1 cellular context compared by ENCODE assay signal in the genomic region with DNA sequence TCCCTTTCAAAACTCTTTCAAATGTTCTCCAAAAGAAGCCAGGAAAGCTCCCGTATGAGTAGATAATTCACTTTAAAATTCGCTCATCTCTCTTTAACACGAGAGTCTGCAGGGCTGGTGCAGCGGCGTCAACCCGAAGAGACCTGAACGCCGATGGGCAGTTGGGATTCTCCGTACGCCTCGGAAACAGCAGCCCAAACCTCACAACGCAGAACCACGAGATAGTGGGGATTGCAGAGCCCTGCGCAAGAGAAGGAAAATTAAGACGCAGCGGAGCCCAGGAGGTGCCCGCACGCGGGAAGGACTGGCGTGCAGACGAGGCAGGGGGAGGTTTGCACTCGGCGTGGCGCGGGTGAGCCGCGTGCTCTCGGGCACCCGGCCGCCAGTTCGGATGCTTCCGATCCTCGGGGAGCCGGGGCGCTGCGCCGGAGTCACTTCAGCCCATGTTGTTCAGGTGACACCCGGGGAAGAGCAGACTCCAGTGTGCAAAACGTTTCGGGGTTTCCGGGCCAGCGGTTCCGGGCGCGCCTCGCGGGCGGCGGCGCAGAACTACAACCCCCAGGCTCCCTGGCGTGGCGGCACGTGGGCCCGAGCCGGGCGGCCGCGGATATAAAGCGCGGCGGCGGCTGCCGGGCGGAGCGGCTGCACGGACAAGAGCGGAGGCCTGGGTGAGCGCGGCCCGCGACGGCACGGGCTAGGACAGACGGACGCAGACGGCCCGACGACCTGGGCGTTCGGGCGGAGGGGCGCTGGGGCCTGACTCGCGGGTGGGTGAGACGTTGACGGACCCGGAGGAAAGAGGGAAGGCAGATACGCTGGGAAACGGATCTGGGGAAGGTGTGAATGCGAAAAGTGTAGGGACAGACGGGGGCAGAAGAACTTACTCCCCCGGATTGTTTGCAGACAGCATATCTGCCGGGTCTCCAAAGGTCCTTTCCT.
A peak's percentile ranks its signal among the peaks of the same experiment; 100 is the strongest.
TF ChIP-seq lines count a peak whose summit lies in the region.

A gene with protein sequence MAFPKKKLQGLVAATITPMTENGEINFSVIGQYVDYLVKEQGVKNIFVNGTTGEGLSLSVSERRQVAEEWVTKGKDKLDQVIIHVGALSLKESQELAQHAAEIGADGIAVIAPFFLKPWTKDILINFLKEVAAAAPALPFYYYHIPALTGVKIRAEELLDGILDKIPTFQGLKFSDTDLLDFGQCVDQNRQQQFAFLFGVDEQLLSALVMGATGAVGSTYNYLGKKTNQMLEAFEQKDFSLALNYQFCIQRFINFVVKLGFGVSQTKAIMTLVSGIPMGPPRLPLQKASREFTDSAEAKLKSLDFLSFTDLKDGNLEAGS (plus strand): TSS at position 636 of the 939 bp plus-strand sequence. CDS start 4,599 bp downstream, outside the sequence.

TF ChIP-seq in HEK293, 187 proteins besides CTCF, POLR2A, EP300 and RAD21 (continued from another document and continues in another):
- TF ChIP-seq, protein P1, sequence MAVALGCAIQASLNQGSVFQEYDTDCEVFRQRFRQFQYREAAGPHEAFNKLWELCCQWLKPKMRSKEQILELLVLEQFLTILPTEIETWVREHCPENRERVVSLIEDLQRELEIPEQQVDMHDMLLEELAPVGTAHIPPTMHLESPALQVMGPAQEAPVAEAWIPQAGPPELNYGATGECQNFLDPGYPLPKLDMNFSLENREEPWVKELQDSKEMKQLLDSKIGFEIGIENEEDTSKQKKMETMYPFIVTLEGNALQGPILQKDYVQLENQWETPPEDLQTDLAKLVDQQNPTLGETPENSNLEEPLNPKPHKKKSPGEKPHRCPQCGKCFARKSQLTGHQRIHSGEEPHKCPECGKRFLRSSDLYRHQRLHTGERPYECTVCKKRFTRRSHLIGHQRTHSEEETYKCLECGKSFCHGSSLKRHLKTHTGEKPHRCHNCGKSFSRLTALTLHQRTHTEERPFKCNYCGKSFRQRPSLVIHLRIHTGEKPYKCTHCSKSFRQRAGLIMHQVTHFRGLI (tag by site-specific recombination; IDR thresholded peaks at IDR 0.05), result peak; percentile 53; the same call in 1 of the 2 replicates
- TF ChIP-seq ZNF121 (tag by site-specific recombination; IDR thresholded peaks at IDR 0.05) (0 out of 2 replicates have a peak, but pooled peaks have one; percentile 19), ZNF837 (tag by site-specific recombination; IDR thresholded peaks at IDR 0.05) (0 out of 2 replicates have a peak, but pooled peaks have one; percentile 39), WT1 (tag by site-specific recombination; IDR thresholded peaks at IDR 0.05) (0 out of 2 replicates have a peak, but pooled peaks have one; percentile 17), ZXDB (tag by site-specific recombination; IDR thresholded peaks at IDR 0.05) (peak; percentile 97), ZNF19 (tag by site-specific recombination; IDR thresholded peaks at IDR 0.05; ENCODE audit: low read depth) (no peak), ZNF146 (tag by site-specific recombination; IDR thresholded peaks at IDR 0.05) (0 out of 2 replicates have a peak, but pooled peaks have one; percentile 11), ZNF776 (tag by site-specific recombination; IDR thresholded peaks at IDR 0.05; ENCODE audit: borderline replicate concordance) (no peak), ZNF76 (tag by site-specific recombination; IDR thresholded peaks at IDR 0.05; ENCODE audit: borderline replicate concordance, low read depth) (peak; percentile 87; the same call in 1 of the 2 replicates), ZBTB7A (tag by site-specific recombination; IDR thresholded peaks at IDR 0.05; ENCODE audit: low read depth) (0 out of 2 replicates have a peak, but pooled peaks have one; percentile 27), YY1 (tag by site-specific recombination; IDR thresholded peaks at IDR 0.05) (peak; percentile 43; the same call in 1 of the 2 replicates), ZNF660 (tag by site-specific recombination; IDR thresholded peaks at IDR 0.05) (0 out of 2 replicates have a peak, but pooled peaks have one; percentile 70), KLF7 (tag by site-specific recombination; IDR thresholded peaks at IDR 0.05; ENCODE audit: borderline replicate concordance) (no peak; the same call in 1 of the 2 replicates), ZNF596 (tag by site-specific recombination; IDR thresholded peaks at IDR 0.05) (peak; percentile 44; the same call in 1 of the 2 replicates), ZNF624 (tag by site-specific recombination; IDR thresholded peaks at IDR 0.05) (no peak), GLIS1 (tag by site-specific recombination; IDR thresholded peaks at IDR 0.05) (peak; percentile 45), ZNF501 (tag by site-specific recombination; IDR thresholded peaks at IDR 0.05) (peak; percentile 61; the same call in 1 of the 2 replicates), ZNF600 (tag by site-specific recombination; IDR thresholded peaks at IDR 0.05) (peak; percentile 93), ZNF561 (tag by site-specific recombination; IDR thresholded peaks at IDR 0.05; ENCODE audit: borderline replicate concordance) (peak; percentile 77; the same call in 1 of the 2 replicates), ZNF394 (tag by site-specific recombination; IDR thresholded peaks at IDR 0.05; ENCODE audit: borderline replicate concordance) (0 out of 2 replicates have a peak, but pooled peaks have one; percentile 17), MZF1 (tag by site-specific recombination; IDR thresholded peaks at IDR 0.05; ENCODE audit: borderline replicate concordance) (0 out of 2 replicates have a peak, but pooled peaks have one; percentile 7), ZNF521 (tag by site-specific recombination; IDR thresholded peaks at IDR 0.05) (no peak), TRIM28 (IDR thresholded peaks at IDR 0.05; ENCODE audit: borderline replicate concordance, low read length) (no peak; the same call in 1 of the 2 replicates), ZNF391 (tag by site-specific recombination; IDR thresholded peaks at IDR 0.05; ENCODE audit: borderline replicate concordance, low read depth) (peak; percentile 80; the same call in 1 of the 2 replicates), ZNF785 (tag by site-specific recombination; IDR thresholded peaks at IDR 0.05) (no peak), REPIN1 (tag by site-specific recombination; IDR thresholded peaks at IDR 0.05; ENCODE audit: low read depth) (0 out of 2 replicates have a peak, but pooled peaks have one; percentile 13), ZNF155 (tag by site-specific recombination; IDR thresholded peaks at IDR 0.05) (no peak), ZIC2 (tag by site-specific recombination; IDR thresholded peaks at IDR 0.05) (peak; percentile 82), ZFHX2 (tag by site-specific recombination; conservative IDR thresholded peaks at IDR 0.05) (peak; percentile 79), KLF16 (tag by site-specific recombination; IDR thresholded peaks at IDR 0.05) (peak; percentile 74), ZFP37 (tag by site-specific recombination; IDR thresholded peaks at IDR 0.05) (peak; percentile 50; the same call in 1 of the 2 replicates), ZNF324 (tag by site-specific recombination; IDR thresholded peaks at IDR 0.05) (0 out of 2 replicates have a peak, but pooled peaks have one; percentile 19), ZSCAN23 (tag by site-specific recombination; IDR thresholded peaks at IDR 0.05) (no peak), ZNF610 (tag by site-specific recombination; IDR thresholded peaks at IDR 0.05; ENCODE audit: borderline replicate concordance) (peak; percentile 84; the same call in 1 of the 2 replicates), ZNF777 (tag by site-specific recombination; IDR thresholded peaks at IDR 0.05; ENCODE audit: borderline replicate concordance) (peak; percentile 88; the same call in 1 of the 2 replicates), ZNF37A (tag by site-specific recombination; IDR thresholded peaks at IDR 0.05) (peak; percentile 23; the same call in 1 of the 2 replicates), ZNF133 (tag by site-specific recombination; IDR thresholded peaks at IDR 0.05) (peak; percentile 10; the same call in 1 of the 2 replicates)
- TF ChIP-seq, protein P2, sequence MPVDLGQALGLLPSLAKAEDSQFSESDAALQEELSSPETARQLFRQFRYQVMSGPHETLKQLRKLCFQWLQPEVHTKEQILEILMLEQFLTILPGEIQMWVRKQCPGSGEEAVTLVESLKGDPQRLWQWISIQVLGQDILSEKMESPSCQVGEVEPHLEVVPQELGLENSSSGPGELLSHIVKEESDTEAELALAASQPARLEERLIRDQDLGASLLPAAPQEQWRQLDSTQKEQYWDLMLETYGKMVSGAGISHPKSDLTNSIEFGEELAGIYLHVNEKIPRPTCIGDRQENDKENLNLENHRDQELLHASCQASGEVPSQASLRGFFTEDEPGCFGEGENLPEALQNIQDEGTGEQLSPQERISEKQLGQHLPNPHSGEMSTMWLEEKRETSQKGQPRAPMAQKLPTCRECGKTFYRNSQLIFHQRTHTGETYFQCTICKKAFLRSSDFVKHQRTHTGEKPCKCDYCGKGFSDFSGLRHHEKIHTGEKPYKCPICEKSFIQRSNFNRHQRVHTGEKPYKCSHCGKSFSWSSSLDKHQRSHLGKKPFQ (tag by site-specific recombination; IDR thresholded peaks at IDR 0.05), result peak; percentile 45; the same call in 1 of the 2 replicates
- TF ChIP-seq, protein P3, sequence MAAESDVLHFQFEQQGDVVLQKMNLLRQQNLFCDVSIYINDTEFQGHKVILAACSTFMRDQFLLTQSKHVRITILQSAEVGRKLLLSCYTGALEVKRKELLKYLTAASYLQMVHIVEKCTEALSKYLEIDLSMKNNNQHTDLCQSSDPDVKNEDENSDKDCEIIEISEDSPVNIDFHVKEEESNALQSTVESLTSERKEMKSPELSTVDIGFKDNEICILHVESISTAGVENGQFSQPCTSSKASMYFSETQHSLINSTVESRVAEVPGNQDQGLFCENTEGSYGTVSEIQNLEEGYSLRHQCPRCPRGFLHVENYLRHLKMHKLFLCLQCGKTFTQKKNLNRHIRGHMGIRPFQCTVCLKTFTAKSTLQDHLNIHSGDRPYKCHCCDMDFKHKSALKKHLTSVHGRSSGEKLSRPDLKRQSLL (tag by site-specific recombination; IDR thresholded peaks at IDR 0.05), result 0 out of 2 replicates have a peak, but pooled peaks have one; percentile 4
- TF ChIP-seq, protein P4, sequence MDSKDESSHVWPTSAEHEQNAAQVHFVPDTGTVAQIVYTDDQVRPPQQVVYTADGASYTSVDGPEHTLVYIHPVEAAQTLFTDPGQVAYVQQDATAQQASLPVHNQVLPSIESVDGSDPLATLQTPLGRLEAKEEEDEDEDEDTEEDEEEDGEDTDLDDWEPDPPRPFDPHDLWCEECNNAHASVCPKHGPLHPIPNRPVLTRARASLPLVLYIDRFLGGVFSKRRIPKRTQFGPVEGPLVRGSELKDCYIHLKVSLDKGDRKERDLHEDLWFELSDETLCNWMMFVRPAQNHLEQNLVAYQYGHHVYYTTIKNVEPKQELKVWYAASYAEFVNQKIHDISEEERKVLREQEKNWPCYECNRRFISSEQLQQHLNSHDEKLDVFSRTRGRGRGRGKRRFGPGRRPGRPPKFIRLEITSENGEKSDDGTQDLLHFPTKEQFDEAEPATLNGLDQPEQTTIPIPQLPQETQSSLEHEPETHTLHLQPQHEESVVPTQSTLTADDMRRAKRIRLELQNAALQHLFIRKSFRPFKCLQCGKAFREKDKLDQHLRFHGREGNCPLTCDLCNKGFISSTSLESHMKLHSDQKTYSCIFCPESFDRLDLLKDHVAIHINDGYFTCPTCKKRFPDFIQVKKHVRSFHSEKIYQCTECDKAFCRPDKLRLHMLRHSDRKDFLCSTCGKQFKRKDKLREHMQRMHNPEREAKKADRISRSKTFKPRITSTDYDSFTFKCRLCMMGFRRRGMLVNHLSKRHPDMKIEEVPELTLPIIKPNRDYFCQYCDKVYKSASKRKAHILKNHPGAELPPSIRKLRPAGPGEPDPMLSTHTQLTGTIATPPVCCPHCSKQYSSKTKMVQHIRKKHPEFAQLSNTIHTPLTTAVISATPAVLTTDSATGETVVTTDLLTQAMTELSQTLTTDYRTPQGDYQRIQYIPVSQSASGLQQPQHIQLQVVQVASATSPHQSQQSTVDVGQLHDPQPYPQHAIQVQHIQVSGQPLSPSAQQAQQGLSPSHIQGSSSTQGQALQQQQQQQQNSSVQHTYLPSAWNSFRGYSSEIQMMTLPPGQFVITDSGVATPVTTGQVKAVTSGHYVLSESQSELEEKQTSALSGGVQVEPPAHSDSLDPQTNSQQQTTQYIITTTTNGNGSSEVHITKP (tag by site-specific recombination; IDR thresholded peaks at IDR 0.05), result peak; percentile 44; the same call in 1 of the 2 replicates
- TF ChIP-seq, protein P5, sequence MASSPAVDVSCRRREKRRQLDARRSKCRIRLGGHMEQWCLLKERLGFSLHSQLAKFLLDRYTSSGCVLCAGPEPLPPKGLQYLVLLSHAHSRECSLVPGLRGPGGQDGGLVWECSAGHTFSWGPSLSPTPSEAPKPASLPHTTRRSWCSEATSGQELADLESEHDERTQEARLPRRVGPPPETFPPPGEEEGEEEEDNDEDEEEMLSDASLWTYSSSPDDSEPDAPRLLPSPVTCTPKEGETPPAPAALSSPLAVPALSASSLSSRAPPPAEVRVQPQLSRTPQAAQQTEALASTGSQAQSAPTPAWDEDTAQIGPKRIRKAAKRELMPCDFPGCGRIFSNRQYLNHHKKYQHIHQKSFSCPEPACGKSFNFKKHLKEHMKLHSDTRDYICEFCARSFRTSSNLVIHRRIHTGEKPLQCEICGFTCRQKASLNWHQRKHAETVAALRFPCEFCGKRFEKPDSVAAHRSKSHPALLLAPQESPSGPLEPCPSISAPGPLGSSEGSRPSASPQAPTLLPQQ (tag by site-specific recombination; IDR thresholded peaks at IDR 0.05), result peak; percentile 76
- TF ChIP-seq, protein P6, sequence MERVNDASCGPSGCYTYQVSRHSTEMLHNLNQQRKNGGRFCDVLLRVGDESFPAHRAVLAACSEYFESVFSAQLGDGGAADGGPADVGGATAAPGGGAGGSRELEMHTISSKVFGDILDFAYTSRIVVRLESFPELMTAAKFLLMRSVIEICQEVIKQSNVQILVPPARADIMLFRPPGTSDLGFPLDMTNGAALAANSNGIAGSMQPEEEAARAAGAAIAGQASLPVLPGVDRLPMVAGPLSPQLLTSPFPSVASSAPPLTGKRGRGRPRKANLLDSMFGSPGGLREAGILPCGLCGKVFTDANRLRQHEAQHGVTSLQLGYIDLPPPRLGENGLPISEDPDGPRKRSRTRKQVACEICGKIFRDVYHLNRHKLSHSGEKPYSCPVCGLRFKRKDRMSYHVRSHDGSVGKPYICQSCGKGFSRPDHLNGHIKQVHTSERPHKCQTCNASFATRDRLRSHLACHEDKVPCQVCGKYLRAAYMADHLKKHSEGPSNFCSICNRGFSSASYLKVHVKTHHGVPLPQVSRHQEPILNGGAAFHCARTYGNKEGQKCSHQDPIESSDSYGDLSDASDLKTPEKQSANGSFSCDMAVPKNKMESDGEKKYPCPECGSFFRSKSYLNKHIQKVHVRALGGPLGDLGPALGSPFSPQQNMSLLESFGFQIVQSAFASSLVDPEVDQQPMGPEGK (tag by site-specific recombination; IDR thresholded peaks at IDR 0.05), result peak; percentile 48; the same call in 1 of the 2 replicates
- TF ChIP-seq, protein P7, sequence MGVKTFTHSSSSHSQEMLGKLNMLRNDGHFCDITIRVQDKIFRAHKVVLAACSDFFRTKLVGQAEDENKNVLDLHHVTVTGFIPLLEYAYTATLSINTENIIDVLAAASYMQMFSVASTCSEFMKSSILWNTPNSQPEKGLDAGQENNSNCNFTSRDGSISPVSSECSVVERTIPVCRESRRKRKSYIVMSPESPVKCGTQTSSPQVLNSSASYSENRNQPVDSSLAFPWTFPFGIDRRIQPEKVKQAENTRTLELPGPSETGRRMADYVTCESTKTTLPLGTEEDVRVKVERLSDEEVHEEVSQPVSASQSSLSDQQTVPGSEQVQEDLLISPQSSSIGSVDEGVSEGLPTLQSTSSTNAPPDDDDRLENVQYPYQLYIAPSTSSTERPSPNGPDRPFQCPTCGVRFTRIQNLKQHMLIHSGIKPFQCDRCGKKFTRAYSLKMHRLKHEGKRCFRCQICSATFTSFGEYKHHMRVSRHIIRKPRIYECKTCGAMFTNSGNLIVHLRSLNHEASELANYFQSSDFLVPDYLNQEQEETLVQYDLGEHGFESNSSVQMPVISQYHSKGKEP (tag by site-specific recombination; IDR thresholded peaks at IDR 0.05), result 0 out of 2 replicates have a peak, but pooled peaks have one; percentile 36
